ENCODE assay signal across 26 cellular contexts in genomic region chr21:41390043-41390639, GRCh38. TPM values are rescaled to one million over a fixed set of nuclear protein-coding genes. Genes with fewer than 3 reads are reported as not detected.
"Had no signal": no experiment of that assay in that cellular context is flagged by ENCODE, and none has a peak within 500 bp of the region (broad histone marks: within the 10 kb centered on the region; RNA-seq: fewer than 3 reads in every experiment).

No MANE protein-coding gene starts in this region.

- DNase-seq: effector CD8-positive, alpha-beta T cell; kidney; mucosa of descending colon; naive B cell; small intestine; stimulated activated CD4-positive, alpha-beta T cell treated with anti-CD3 and anti-CD28 coated beads, Interleukin-15, amount 100 ng/mL, for 24 hours; stimulated activated CD4-positive, alpha-beta T cell treated with anti-CD3 and anti-CD28 coated beads, Interleukin-2, amount 100 ng/mL, for 48 hours; stimulated activated naive CD4-positive, alpha-beta T cell; substantia nigra; testis had no signal

- H2AFZ ChIP-seq: parathyroid adenoma had no signal

- H3K36me3 ChIP-seq: right lobe of liver, tibial artery had no signal

- H3K27ac Mint-ChIP-seq: dendritic cell treated with granulocyte-macrophage colony-stimulating factor and Interleukin-4, amounts not matched to agents 40 ng/mL and 50 ng/mL, for 4 days; memory B cell; mesothelial cell of epicardium; natural killer cell treated with Interleukin-12 subunit alpha and Interleukin-12 subunit beta and Interleukin-15 and Interleukin-18, amount 100 ng/mL, for 72 hours; progenitor cell of endocrine pancreas; type B pancreatic cell had no signal

- H3K79me2 ChIP-seq: parathyroid adenoma had no signal

- H3K9me3 ChIP-seq: mucosa of descending colon, neutrophil, right lobe of liver, testis, tibial artery had no signal

- H3K9ac ChIP-seq: parathyroid adenoma had no signal

- H3K36me3 Mint-ChIP-seq: type B pancreatic cell had no signal

- H3K27me3 ChIP-seq: neutrophil, right lobe of liver, testis, tibial artery had no signal

- H3K9me3 Mint-ChIP-seq: dendritic cell treated with granulocyte-macrophage colony-stimulating factor and Interleukin-4, amounts not matched to agents 40 ng/mL and 50 ng/mL, for 4 days; memory B cell; natural killer cell treated with Interleukin-12 subunit alpha and Interleukin-12 subunit beta and Interleukin-15 and Interleukin-18, amount 100 ng/mL, for 72 hours had no signal

- H3K4me3 ChIP-seq: lung, mucosa of descending colon, right lobe of liver, testis, tibial artery had no signal

- H3K4me1 ChIP-seq: parathyroid adenoma, right lobe of liver, tibial artery had no signal

- H3K27ac ChIP-seq: neutrophil, parathyroid adenoma, right lobe of liver, testis, tibial artery had no signal

- ATAC-seq: left lobe of liver; mucosa of descending colon; natural killer cell treated with Interleukin-12 subunit alpha and Interleukin-12 subunit beta and Interleukin-15 and Interleukin-18, amount 100 ng/mL, for 72 hours; right lobe of liver had no signal

- FAIRE-seq: colon, endothelial cell of umbilical vein, frontal cortex, kidney, small intestine had no signal

RNA-seq across cellular contexts. Expression of gene MX2, which starts 28.3 kb away (rescaled TPM):
- total RNA-seq: endothelial cell of umbilical vein, neural crest cell had no signal
